In genomic region chr18:76353500-76353899, GRCh38 we compare ENCODE assay signal across 32 cellular contexts.
"Had no signal": no experiment of that assay in that cellular context is flagged by ENCODE, and none has a peak within 500 bp of the region (broad histone marks: within the 10 kb centered on the region; RNA-seq: fewer than 3 reads in every experiment).

No MANE protein-coding gene starts in this region.

- H3K9me3 Mint-ChIP-seq: T-cell had no signal

- DNase-seq: activated CD4-positive, alpha-beta T cell treated with anti-CD3 and anti-CD28 coated beads for 1 hour; activated CD4-positive, alpha-beta T cell treated with anti-CD3 and anti-CD28 coated beads for 48 hours; activated CD4-positive, alpha-beta T cell treated with anti-CD3 and anti-CD28 coated beads, Interleukin-2, amount 50 U/mL, for 48 hours; activated CD4-positive, CD25-positive, alpha-beta regulatory T cell; activated gamma-delta T cell treated with Interleukin-2 at 50 U/mL for 16 hours; activated naive CD4-positive, alpha-beta T cell treated with anti-CD3 and anti-CD28 coated beads for 36 hours; activated naive CD8-positive, alpha-beta T cell treated with anti-CD3 and anti-CD28 coated beads, Interleukin-2, amount 50 U/mL, for 24 hours; activated T-cell treated with anti-CD3 and anti-CD28 coated beads, Interleukin-2, amount 50 U/mL, for 24 hours; anterior cingulate cortex; central memory CD4-positive, alpha-beta T cell; Karpas-422; KBM-7; NCI-H1105; NCI-H1417 treated with DMSO at 0.1 percent for 48 hours; NCI-H187 treated with DMSO at 0.1 percent for 48 hours; NCI-H2081; NCI-H226; NCI-H446 treated with DMSO at 0.1 percent for 48 hours; NCI-H524; NK-92 treated with Interleukin-12 subunit alpha and Interleukin-12 subunit beta, amount 100 ng/mL, for 24 hours; PC-3; Peyer's patch; SIG-M5; T-cell; T1000; WERI-Rb-1 had no signal

- H3K4me3 ChIP-seq: Peyer's patch had no signal

- H3K27ac Mint-ChIP-seq: activated CD8-positive, alpha-beta T cell treated with anti-CD3 and anti-CD28 coated beads, Interleukin-2, amount 10 ng/mL, durations not matched to agents 7 days and 5 days; activated naive CD4-positive, alpha-beta T cell treated with anti-CD3 and anti-CD28 coated beads for 36 hours; activated naive CD4-positive, alpha-beta T cell treated with anti-CD3 and anti-CD28 coated beads, Interleukin-2, amount 50 U/mL, for 72 hours; activated naive CD8-positive, alpha-beta T cell treated with anti-CD3 and anti-CD28 coated beads, Interleukin-2, amount 50 U/mL, for 24 hours; activated T-cell treated with anti-CD3 and anti-CD28 coated beads, Interleukin-2, amount 50 U/mL, for 24 hours; T-cell had no signal

- H3K27ac ChIP-seq: Peyer's patch, RWPE1, WERI-Rb-1 had no signal

- H3K9me3 ChIP-seq: Peyer's patch had no signal

- ATAC-seq: activated CD8-positive, alpha-beta T cell treated with anti-CD3 and anti-CD28 coated beads, Interleukin-2, amount 10 ng/mL, durations not matched to agents 7 days and 5 days; activated naive CD4-positive, alpha-beta T cell treated with anti-CD3 and anti-CD28 coated beads, Interleukin-2, amount 50 U/mL, for 72 hours; activated naive CD8-positive, alpha-beta T cell treated with anti-CD3 and anti-CD28 coated beads, Interleukin-2, amount 50 U/mL, for 24 hours; PC-3; Right ventricle myocardium inferior; SK-N-SH treated with all-trans-retinoic acid at 6 μM for 48 hours; T-cell had no signal

- H3K27me3 ChIP-seq: Peyer's patch had no signal

- FAIRE-seq: bronchial epithelial cell had no signal

- H3K4me3 Mint-ChIP-seq: activated CD8-positive, alpha-beta T cell treated with anti-CD3 and anti-CD28 coated beads, Interleukin-2, amount 10 ng/mL, durations not matched to agents 7 days and 5 days; activated naive CD4-positive, alpha-beta T cell treated with anti-CD3 and anti-CD28 coated beads for 36 hours; activated naive CD8-positive, alpha-beta T cell treated with anti-CD3 and anti-CD28 coated beads, Interleukin-2, amount 50 U/mL, for 24 hours; activated T-cell treated with anti-CD3 and anti-CD28 coated beads, Interleukin-2, amount 50 U/mL, for 24 hours; T-cell had no signal
